Comparison of ENCODE assay signal across 1 cellular context in genomic region chr17:2025622-2026309, GRCh38.
TF ChIP-seq lines count a peak whose summit lies in the region.

No MANE protein-coding gene starts in this region.

TF ChIP-seq in WTC11, 78 proteins besides CTCF, POLR2A, EP300 and RAD21 (continued from another document):
- TF ChIP-seq ZBTB43 (CRISPR knock-in tag; IDR thresholded peaks at IDR 0.05) (no peak), ARID4B (CRISPR knock-in tag; IDR thresholded peaks at IDR 0.05; ENCODE audit: borderline replicate concordance) (no peak), ETV6 (CRISPR knock-in tag; IDR thresholded peaks at IDR 0.05) (no peak)
